ENCODE assay signal across 13 cellular contexts in genomic region chr5:143837306-143837848, GRCh38. TPM values are rescaled to one million over a fixed set of nuclear protein-coding genes. Genes with fewer than 3 reads are reported as not detected.
DNase-seq lines count a peak whose midpoint lies in the region; ATAC-seq lines count a peak whose summit lies in the region.
"Had no signal": no experiment of that assay in that cellular context is flagged by ENCODE, and none has a peak within 500 bp of the region (broad histone marks: within the 10 kb centered on the region; RNA-seq: fewer than 3 reads in every experiment).

No MANE protein-coding gene starts in this region.

- no peaks in the 10 kb centered on the region for H3K79me2 ChIP-seq in mesendoderm (ENCODE audit: control insufficient read depth, insufficient read depth, low read length)

- H4K5ac ChIP-seq in mesendoderm (ENCODE audit: low read length), result no peak overlapping the region

- peaks cover 3 to 18% of the 10 kb centered on the region in 2 donors for H3K27me3 Mint-ChIP-seq in CD8-positive, alpha-beta memory T cell

- no peaks in the 10 kb centered on the region for H3K4me1 Mint-ChIP-seq in CD8-positive, alpha-beta memory T cell

- no peak overlapping the region for H2BK12ac ChIP-seq in neuronal stem cell (ENCODE audit: low read length)

- no peak overlapping the region for H3K4me3 Mint-ChIP-seq in CD8-positive, alpha-beta memory T cell

- no peak overlapping the region for H3K4ac ChIP-seq in neuronal stem cell (ENCODE audit: low read length)
- no peak overlapping the region for H3K4ac ChIP-seq in mesendoderm (ENCODE audit: low read depth, low read length)

- no peak overlapping the region for H3K4me3 ChIP-seq in CD8-positive, alpha-beta memory T cell (ENCODE audit: low read length)
- no peak overlapping the region for H3K4me3 ChIP-seq in neuronal stem cell (ENCODE audit: low read length in 2 of 2)
- no peak overlapping the region for H3K4me3 ChIP-seq in mesendoderm (ENCODE audit: low read length)
- H3K4me3 ChIP-seq: right lobe of liver had no signal

- H2BK15ac ChIP-seq in neuronal stem cell (ENCODE audit: low read length) (no peak overlapping the region), mesendoderm (replicated peaks; ENCODE audit: low read depth) (no peak overlapping the region)

- H4K91ac ChIP-seq in neuronal stem cell (ENCODE audit: low read depth, low read length, poor library complexity), result no peak overlapping the region

- H2AFZ ChIP-seq in neuronal stem cell (ENCODE audit: low read length), result no peak overlapping the region

- H3K27me3 ChIP-seq in CD8-positive, alpha-beta memory T cell (ENCODE audit: insufficient read depth, low read length, poor library complexity, severe bottlenecking), result no peaks in the 10 kb centered on the region
- H3K27me3 ChIP-seq in neuronal stem cell (ENCODE audit: control insufficient read depth in 3 of 3, insufficient read depth in 3 of 3, low read depth in 1 of 3, low read length in 3 of 3), result no peaks in the 10 kb centered on the region
- H3K27me3 ChIP-seq in mesendoderm (ENCODE audit: insufficient read depth, low read length, poor library complexity), result no peaks in the 10 kb centered on the region
- H3K27me3 ChIP-seq: right lobe of liver had no signal

- H4K8ac ChIP-seq in neuronal stem cell (ENCODE audit: low read depth, low read length) (no peak overlapping the region), mesendoderm (ENCODE audit: low read depth, low read length) (no peak overlapping the region)

- H3K4me2 ChIP-seq in neuronal stem cell (ENCODE audit: insufficient read depth, low read length, poor library complexity, severe bottlenecking) (no peak overlapping the region), mesendoderm (ENCODE audit: low read length) (no peak overlapping the region)

- no peak for ATAC-seq in HG02970 (IDR thresholded peaks at IDR 0.05; ENCODE audit: low FRiP score, unreplicated experiment)
- ATAC-seq: right lobe of liver had no signal

- no peak overlapping the region for H3K23ac ChIP-seq in neuronal stem cell (ENCODE audit: low read depth, low read length, poor library complexity)
- H3K23ac ChIP-seq in mesendoderm (ENCODE audit: low read length), result no peak overlapping the region

- peaks cover 0 to 2% (median 0%) of the 10 kb centered on the region in 3 donors for H3K36me3 Mint-ChIP-seq in CD8-positive, alpha-beta memory T cell

- H3K79me1 ChIP-seq in neuronal stem cell (ENCODE audit: low read depth, low read length) (no peaks in the 10 kb centered on the region), mesendoderm (ENCODE audit: low read length) (no peaks in the 10 kb centered on the region)

- no peak overlapping the region for H3K27ac ChIP-seq in CD8-positive, alpha-beta memory T cell (ENCODE audit: low read depth, low read length)
- no peak overlapping the region for H3K27ac ChIP-seq in neuronal stem cell (replicated peaks; ENCODE audit: low read length)
- H3K27ac ChIP-seq in mesendoderm (ENCODE audit: low read depth, low read length), result no peak overlapping the region
- H3K27ac ChIP-seq: right lobe of liver had no signal

- H2BK120ac ChIP-seq in neuronal stem cell (ENCODE audit: low read depth, low read length), result no peak overlapping the region
- H2BK120ac ChIP-seq in mesendoderm (ENCODE audit: low read depth, low read length), result no peak overlapping the region

- H3K18ac ChIP-seq in neuronal stem cell (ENCODE audit: low read length) (no peak overlapping the region), mesendoderm (ENCODE audit: low read length) (no peak overlapping the region)

- H3K9me3 Mint-ChIP-seq in CD8-positive, alpha-beta memory T cell, result no peaks in the 10 kb centered on the region

- H3K9ac ChIP-seq in neuronal stem cell (ENCODE audit: low read depth, low read length, poor library complexity), result no peak overlapping the region
- no peak overlapping the region for H3K9ac ChIP-seq in mesendoderm (ENCODE audit: low read length)

- in situ Hi-C loops in SK-MEL-5 (cut with HindIII; ENCODE audit: low pct_unique_long_range_greater_than_20kb, low sequenced_read_pairs), result no loop called here

- no peaks in the 10 kb centered on the region for H3K36me3 ChIP-seq in CD8-positive, alpha-beta memory T cell (ENCODE audit: insufficient read depth, low read length)
- H3K36me3 ChIP-seq in neuronal stem cell (replicated peaks in 1 of 2; ENCODE audit: control insufficient read depth in 2 of 2, insufficient read depth in 2 of 2, low read length in 2 of 2), result no peaks in the 10 kb centered on the region
- H3K36me3 ChIP-seq in mesendoderm (ENCODE audit: control insufficient read depth, insufficient read depth, low read length), result no peaks in the 10 kb centered on the region
- H3K36me3 ChIP-seq: right lobe of liver had no signal

- H2AK5ac ChIP-seq in neuronal stem cell (ENCODE audit: low read depth, low read length) (no peak overlapping the region), mesendoderm (ENCODE audit: low read length) (no peak overlapping the region)

- POLR2A ChIA-PET in CD8-positive, alpha-beta memory T cell (lab: Charles Lee), result no interaction called here

- DNase-seq in DMS153 treated with DMSO at 0.1 percent for 48 hours (lab: John Stamatoyannopoulos, UW; ENCODE audit: unreplicated experiment) (peak; percentile 48), NCI-H1092 (lab: John Stamatoyannopoulos, UW) (peak; percentile 83), SK-MEL-5 (ENCODE audit: low read depth, low spot score) (peak; percentile 5), left kidney (ENCODE audit: low read depth, low spot score) (peak; percentile 59), neuronal stem cell (ENCODE audit: low spot score) (no peak), mesendoderm (no peak)
- no peak for DNase-seq in CD8-positive, alpha-beta memory T cell
- DNase-seq: COR-L47; effector memory CD4-positive, alpha-beta T cell; Kasumi-1; right lobe of liver had no signal

- H3K27ac Mint-ChIP-seq in CD8-positive, alpha-beta memory T cell, result no peak overlapping the region

- CTCF ChIA-PET in CD8-positive, alpha-beta memory T cell (lab: Charles Lee), result interaction anchor here (1.6 kb wide), 1 partner anchor 13 kb away, joined by 7 read pairs; no protein-coding TSS in a partner anchor

- no peaks in the 10 kb centered on the region for H3K9me3 ChIP-seq in CD8-positive, alpha-beta memory T cell (ENCODE audit: low read length)
- H3K9me3 ChIP-seq in neuronal stem cell (replicated peaks in 1 of 2; ENCODE audit: control insufficient read depth in 2 of 2, insufficient read depth in 1 of 2, low read depth in 1 of 2, low read length in 2 of 2), result no peaks in the 10 kb centered on the region
- H3K9me3 ChIP-seq: right lobe of liver had no signal

- no CpG with 5 or more reads among the region's 7 CpGs for WGBS in neuronal stem cell (ENCODE audit: extremely low coverage in 2 of 2, insufficient read length in 2 of 2, insufficient replicate concordance in 1 of 2), 2 donors
- no CpG with 5 or more reads among the region's 7 CpGs for WGBS in mesendoderm (ENCODE audit: extremely low coverage, insufficient coverage, low lambda C conversion rate)

- H3K56ac ChIP-seq in mesendoderm (ENCODE audit: low read length), result no peak overlapping the region

- no peak overlapping the region for H3K14ac ChIP-seq in neuronal stem cell (ENCODE audit: low read length)

- H3K4me1 ChIP-seq in CD8-positive, alpha-beta memory T cell (ENCODE audit: insufficient read depth, low read length), result no peaks in the 10 kb centered on the region
- peaks cover 6 to 8% of the 10 kb centered on the region in 2 donors for H3K4me1 ChIP-seq in neuronal stem cell (ENCODE audit: control insufficient read depth in 2 of 2, insufficient read depth in 1 of 2, low read depth in 1 of 2, low read length in 2 of 2)
- H3K4me1 ChIP-seq in mesendoderm (ENCODE audit: control insufficient read depth, low read depth, low read length), result no peaks in the 10 kb centered on the region
- H3K4me1 ChIP-seq: right lobe of liver had no signal

- H2BK5ac ChIP-seq in neuronal stem cell (ENCODE audit: low read length) (no peak overlapping the region), mesendoderm (ENCODE audit: low read length) (no peak overlapping the region)

RNA-seq across cellular contexts. Expression of gene HMHB1, which starts 25.4 kb away (rescaled TPM):
- total RNA-seq in SK-MEL-5 (2014; rRNA removed; shearing (Covaris generic)), result not detected in 2 replicates
- polyA plus RNA-seq in SK-MEL-5 (2015; cell fraction: cytosol; rRNA removed), result not detected in 2 replicates
- polyA plus RNA-seq in SK-MEL-5 (2015; cell fraction: nucleus; rRNA removed), result not detected in 2 replicates
- total RNA-seq in CD8-positive, alpha-beta memory T cell, result not detected
- not detected for polyA plus RNA-seq in CD8-positive, alpha-beta memory T cell
- not detected for polyA plus RNA-seq in neuronal stem cell (2013, experiment 1 of 2)
- polyA plus RNA-seq in neuronal stem cell (2013, experiment 2 of 2), result not detected
- not detected for polyA plus RNA-seq in mesendoderm (2013, experiment 1 of 2)
- not detected for polyA plus RNA-seq in mesendoderm (2013, experiment 2 of 2)
- total RNA-seq: right lobe of liver had no signal
- polyA plus RNA-seq: adipose tissue had no signal

Comparison
In these comparisons a context has a peak if more than half of its experiments do, and no peak if none do; other contexts are left out.
1. DNase-seq: peak in DMS153 treated with DMSO at 0.1 percent for 48 hours (single experiment), NCI-H1092 (single experiment), SK-MEL-5 (single experiment) and left kidney (single experiment); none in CD8-positive, alpha-beta memory T cell (0 of 5), neuronal stem cell (single experiment) and mesendoderm (single experiment).